ENCODE assay signal across 21 cellular contexts in genomic region chr14:91321131-91321530, GRCh38.
"Had no signal": no experiment of that assay in that cellular context is flagged by ENCODE, and none has a peak within 500 bp of the region (broad histone marks: within the 10 kb centered on the region; RNA-seq: fewer than 3 reads in every experiment).

No MANE protein-coding gene starts in this region.

- H3K9me3 Mint-ChIP-seq: activated T-helper 17 cell treated with anti-CD3 and anti-CD28 coated beads, Interleukin-2, amount 50 U/mL, for 72 hours had no signal

- H3K4me3 ChIP-seq: breast epithelium, dorsolateral prefrontal cortex, left lung, ovary, sigmoid colon, thyroid gland, uterus had no signal

- H3K36me3 ChIP-seq: breast epithelium, ovary, sigmoid colon, thyroid gland, uterus had no signal

- ATAC-seq: activated CD8-positive, alpha-beta T cell treated with anti-CD3 and anti-CD28 coated beads, Interleukin-2, amount 10 ng/mL, durations not matched to agents 7 days and 5 days; activated T-helper 17 cell treated with anti-CD3 and anti-CD28 coated beads, Interleukin-2, amount 50 U/mL, for 72 hours; foreskin keratinocyte; left lung had no signal

- H3K27me3 ChIP-seq: breast epithelium, dorsolateral prefrontal cortex, foreskin keratinocyte, left lung, ovary, sigmoid colon, thyroid gland, uterus had no signal

- DNase-seq: activated CD4-positive, alpha-beta T cell treated with anti-CD3 and anti-CD28 coated beads for 1 hour; activated CD8-positive, alpha-beta T cell treated with anti-CD3 and anti-CD28 coated beads, Interleukin-2, amount 10 ng/mL, durations not matched to agents 7 days and 5 days; activated naive CD4-positive, alpha-beta T cell treated with anti-CD3 and anti-CD28 coated beads, Interleukin-2, amount 50 U/mL, for 16 hours; aorta; dorsolateral prefrontal cortex; foreskin keratinocyte; head of caudate nucleus; islet precursor cell; left lung; mesendoderm; ovary; sigmoid colon; stimulated activated CD4-positive, alpha-beta T cell treated with anti-CD3 and anti-CD28 coated beads, Interleukin-12 subunit alpha, Interleukin-12 subunit beta, amount 100 ng/mL, for 4 hours; stimulated activated CD4-positive, alpha-beta T cell treated with anti-CD3 and anti-CD28 coated beads, Interleukin-2, amount 100 ng/mL, for 48 hours; stimulated activated CD8-positive, alpha-beta memory T cell treated with anti-CD3 and anti-CD28 coated beads, Interleukin-4, amount 100 ng/mL, for 48 hours; T-helper 9 cell; thyroid gland; uterus had no signal

- H3K4me3 Mint-ChIP-seq: activated CD8-positive, alpha-beta T cell treated with anti-CD3 and anti-CD28 coated beads, Interleukin-2, amount 10 ng/mL, durations not matched to agents 7 days and 5 days; activated T-helper 17 cell treated with anti-CD3 and anti-CD28 coated beads, Interleukin-2, amount 50 U/mL, for 72 hours; neural crest cell had no signal

- H3K27ac ChIP-seq: dorsolateral prefrontal cortex, foreskin keratinocyte, ovary, sigmoid colon, thyroid gland had no signal

- H3K9me3 ChIP-seq: breast epithelium, left lung, ovary, sigmoid colon, thyroid gland, uterus had no signal

- H3K27me3 Mint-ChIP-seq: activated T-helper 17 cell treated with anti-CD3 and anti-CD28 coated beads, Interleukin-2, amount 50 U/mL, for 72 hours had no signal
